In genomic region chr1:21550097-21550496, GRCh38 we compare ENCODE assay signal across 1 cellular context.
A peak's percentile ranks its signal among the peaks of the same experiment; 100 is the strongest.
TF ChIP-seq lines count a peak whose summit lies in the region.

No MANE protein-coding gene starts in this region.

TF ChIP-seq in K562, 482 proteins besides CTCF, POLR2A, EP300 and RAD21 (continued from another document):
- TF ChIP-seq PBX2 (CRISPR knock-in tag; IDR thresholded peaks at IDR 0.05; ENCODE audit: low read depth) = no peak
- peak; percentile 46 for TF ChIP-seq PBX2 (tag; conservative IDR thresholded peaks at IDR 0.05; ENCODE audit: low read depth)
- TF ChIP-seq ASH1L (IDR thresholded peaks at IDR 0.05; ENCODE audit: borderline replicate concordance, low read depth, partially characterized antibody) = no peak
- no peak for TF ChIP-seq GTF2B (IDR thresholded peaks at IDR 0.05; ENCODE audit: extremely low read depth, insufficient read length)
